11 cellular contexts compared by ENCODE assay signal in the genomic region with DNA sequence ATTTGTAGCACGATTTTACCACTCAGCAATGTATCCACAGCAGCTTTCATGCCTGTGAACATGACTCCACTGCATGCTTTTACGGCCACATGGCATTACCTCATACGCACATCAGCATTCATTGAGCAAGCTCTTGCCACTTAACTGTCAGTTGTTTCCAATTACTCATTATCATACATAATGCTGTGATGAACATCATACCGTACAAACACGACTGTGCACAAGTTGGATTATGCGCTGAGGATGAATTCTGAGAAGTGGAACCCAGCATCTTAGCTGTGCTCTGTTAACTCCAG. TPM values are rescaled to one million over a fixed set of nuclear protein-coding genes. Genes with fewer than 3 reads are reported as not detected.
DNase-seq lines count a peak whose midpoint lies in the region; ATAC-seq and TF ChIP-seq lines count a peak whose summit lies in the region.
"Had no signal": no experiment of that assay in that cellular context is flagged by ENCODE, and none has a peak within 500 bp of the region (broad histone marks: within the 10 kb centered on the region; RNA-seq: fewer than 3 reads in every experiment).

No MANE protein-coding gene starts in this region.

- no peak overlapping the region for H3K4me3 Mint-ChIP-seq in neural progenitor cell
- no peak overlapping the region for H3K4me3 Mint-ChIP-seq in activated CD4-positive, alpha-beta memory T cell treated with anti-CD3 and anti-CD28 coated beads for 36 hours

- in situ Hi-C loops in astrocyte of the spinal cord (cut with HindIII; ENCODE audit: low sequenced_read_pairs): no loop called here

- H2AFZ ChIP-seq in neural progenitor cell (replicated peaks): no peak overlapping the region

- no peaks in the 10 kb centered on the region for H4K20me1 ChIP-seq in neural progenitor cell (ENCODE audit: low read depth)

- H3K79me2 ChIP-seq in neural progenitor cell (ENCODE audit: low read depth): no peaks in the 10 kb centered on the region

- H3K4me1 ChIP-seq in left lung (peaks cover 0 to 11% of the 10 kb centered on the region in 2 donors), neural progenitor cell (peaks cover 13% of the 10 kb centered on the region), spleen (peaks cover 0 to 21% (median 4%) of the 10 kb centered on the region in 6 donors)

- H3K9me3 Mint-ChIP-seq in neural progenitor cell: no peaks in the 10 kb centered on the region
- H3K9me3 Mint-ChIP-seq in activated CD4-positive, alpha-beta memory T cell treated with anti-CD3 and anti-CD28 coated beads for 36 hours: no peaks in the 10 kb centered on the region

- no peak overlapping the region for H3K4me3 ChIP-seq in AG09309 (ENCODE audit: control insufficient read depth, low read depth, low read length)
- no peak overlapping the region for H3K4me3 ChIP-seq in astrocyte of the spinal cord (ENCODE audit: low read depth, low read length)
- no peak overlapping the region for H3K4me3 ChIP-seq in left lung
- no peak overlapping the region for H3K4me3 ChIP-seq in neural progenitor cell
- H3K4me3 ChIP-seq in spleen: no peak overlapping the region
- H3K4me3 ChIP-seq: BLaER1 treated with 17β-estradiol and CSF1 and Interleukin-3, amounts not matched to agents 10 nM and 100 nM had no signal

- DNase-seq in AG09309 (ENCODE audit: low read depth) (peak; percentile 96), LHCN-M2 (ENCODE audit: low read depth) (peak; percentile 51), astrocyte of the spinal cord (ENCODE audit: low read depth, low spot score) (peak; percentile 60), left lung (no peak), neural progenitor cell (ENCODE audit: low spot score) (no peak), spleen (no peak)
- DNase-seq in stimulated activated naive CD4-positive, alpha-beta T cell (lab: John Stamatoyannopoulos, UW): no peak
- no peak for DNase-seq in activated CD4-positive, alpha-beta memory T cell treated with anti-CD3 and anti-CD28 coated beads for 36 hours
- DNase-seq: cortex of kidney; stimulated activated naive CD8-positive, alpha-beta T cell treated with anti-CD3 and anti-CD28 coated beads, Interleukin-15, Interleukin-2, amounts not matched to agents 100 U/mL and 50 U/mL, for 24 hours had no signal

- TF ChIP-seq POLR2A in spleen (IDR thresholded peaks at IDR 0.05): no peak

- H3K27me3 ChIP-seq in left lung (no peaks in the 10 kb centered on the region), neural progenitor cell (no peaks in the 10 kb centered on the region), spleen (replicated peaks in 1 of 7) (no peaks in the 10 kb centered on the region)
- H3K27me3 ChIP-seq: BLaER1 treated with 17β-estradiol and CSF1 and Interleukin-3, amounts not matched to agents 10 nM and 100 nM had no signal

- peaks cover 11% of the 10 kb centered on the region for H3K27me3 Mint-ChIP-seq in neural progenitor cell (ENCODE audit: insufficient read depth, low read depth)
- no peaks in the 10 kb centered on the region for H3K27me3 Mint-ChIP-seq in activated CD4-positive, alpha-beta memory T cell treated with anti-CD3 and anti-CD28 coated beads for 36 hours

- CTCF ChIA-PET in activated CD4-positive, alpha-beta memory T cell treated with anti-CD3 and anti-CD28 coated beads for 36 hours (lab: Charles Lee): interaction anchor here (0.7 kb wide), 1 partner anchor 27 kb away, joined by 3 read pairs; no protein-coding TSS in a partner anchor

- ATAC-seq in left lung: peak; percentile 39
- ATAC-seq: stimulated activated naive CD8-positive, alpha-beta T cell treated with anti-CD3 and anti-CD28 coated beads, Interleukin-15, Interleukin-2, amounts not matched to agents 100 U/mL and 50 U/mL, for 24 hours had no signal

- intact Hi-C loops in left lung (cut with DNase I) (no loop called here), spleen (cut with DNase I; ENCODE audit: low total_unique reads) (no loop called here)
- intact Hi-C loops in activated CD4-positive, alpha-beta memory T cell treated with anti-CD3 and anti-CD28 coated beads for 36 hours (cut with micrococcal nuclease): no loop called here

- no peaks in the 10 kb centered on the region for H3F3A ChIP-seq in neural progenitor cell (ENCODE audit: low read depth)

- WGBS in spleen, 5 donors: 55 to 83% (median 65%) methylated on average over 6 of the region's 6 CpGs

- no peak overlapping the region for H3K27ac ChIP-seq in left lung
- no peak overlapping the region for H3K27ac ChIP-seq in neural progenitor cell
- H3K27ac ChIP-seq in spleen: no peak overlapping the region
- H3K27ac ChIP-seq: BLaER1 treated with 17β-estradiol and CSF1 and Interleukin-3, amounts not matched to agents 10 nM and 100 nM had no signal

- H3K9me3 ChIP-seq in left lung (no peaks in the 10 kb centered on the region), neural progenitor cell (ENCODE audit: low read depth) (no peaks in the 10 kb centered on the region), spleen (no peaks in the 10 kb centered on the region)
- H3K9me3 ChIP-seq: BLaER1 treated with 17β-estradiol and CSF1 and Interleukin-3, amounts not matched to agents 10 nM and 100 nM had no signal

- H3K36me3 ChIP-seq in left lung (no peaks in the 10 kb centered on the region), neural progenitor cell (no peaks in the 10 kb centered on the region), spleen (no peaks in the 10 kb centered on the region)
- H3K36me3 ChIP-seq: BLaER1 treated with 17β-estradiol and CSF1 and Interleukin-3, amounts not matched to agents 10 nM and 100 nM had no signal

- TF ChIP-seq CTCF in AG09309 (IDR thresholded peaks at IDR 0.05; ENCODE audit: control insufficient read depth, insufficient read depth, low read depth, low read length, missing control alignments): no peak
- TF ChIP-seq CTCF in astrocyte of the spinal cord (IDR thresholded peaks at IDR 0.05; ENCODE audit: low read depth, low read length): no peak
- no peak for TF ChIP-seq CTCF in left lung (IDR thresholded peaks at IDR 0.05)
- TF ChIP-seq CTCF in neural progenitor cell (IDR thresholded peaks at IDR 0.05): no peak
- no peak for TF ChIP-seq CTCF in spleen (IDR thresholded peaks at IDR 0.05 in 8 of 11, conservative IDR thresholded peaks at IDR 0.05 in 3 of 11)

- H3K4me2 ChIP-seq in neural progenitor cell: no peak overlapping the region

- no peak overlapping the region for H3K27ac Mint-ChIP-seq in neural progenitor cell
- H3K27ac Mint-ChIP-seq in activated CD4-positive, alpha-beta memory T cell treated with anti-CD3 and anti-CD28 coated beads for 36 hours: no peak overlapping the region

- POLR2A ChIA-PET in activated CD4-positive, alpha-beta memory T cell treated with anti-CD3 and anti-CD28 coated beads for 36 hours (lab: Charles Lee): no interaction called here

- H3K4me1 Mint-ChIP-seq in neural progenitor cell: peaks cover 40% of the 10 kb centered on the region
- no peaks in the 10 kb centered on the region for H3K4me1 Mint-ChIP-seq in activated CD4-positive, alpha-beta memory T cell treated with anti-CD3 and anti-CD28 coated beads for 36 hours (ENCODE audit: low read depth)

- no peaks in the 10 kb centered on the region for H3K36me3 Mint-ChIP-seq in neural progenitor cell
- H3K36me3 Mint-ChIP-seq in activated CD4-positive, alpha-beta memory T cell treated with anti-CD3 and anti-CD28 coated beads for 36 hours: no peaks in the 10 kb centered on the region

- no peak overlapping the region for H3K9ac ChIP-seq in neural progenitor cell
- H3K9ac ChIP-seq: BLaER1 treated with 17β-estradiol and CSF1 and Interleukin-3, amounts not matched to agents 10 nM and 100 nM had no signal

RNA-seq across cellular contexts. Expression of a gene that starts 9.6 kb away (rescaled TPM):
- total RNA-seq in LHCN-M2 (2014; rRNA removed): not detected in 2 replicates
- not detected for polyA plus RNA-seq in LHCN-M2 (2012)
- under 1 TPM in 1 of 2 donors, not detected in 1; 0.10 TPM for total RNA-seq in left lung
- total RNA-seq in neural progenitor cell (ENCODE audit: low replicate concordance): 0.09 TPM in 1 of 2 replicates, not detected in the other
- under 1 TPM in 5 of 7 donors, not detected in 2; 0.09 to 0.85 (median 0.28) TPM for total RNA-seq in spleen
- polyA plus RNA-seq in spleen: under 1 TPM in 2 of 3 donors, not detected in 1; 0.02 to 0.03 TPM
- not detected for total RNA-seq in activated CD4-positive, alpha-beta memory T cell treated with anti-CD3 and anti-CD28 coated beads for 36 hours

Comparison
In these comparisons a context has a peak if more than half of its experiments do, and no peak if none do; other contexts are left out.
1. DNase-seq: peak in AG09309 (single experiment), LHCN-M2 (single experiment) and astrocyte of the spinal cord (single experiment); none in left lung (0 of 2), neural progenitor cell (single experiment), stimulated activated naive CD4-positive, alpha-beta T cell (0 of 6), spleen (single experiment) and activated CD4-positive, alpha-beta memory T cell treated with anti-CD3 and anti-CD28 coated beads for 36 hours (single experiment).